8 cellular contexts compared by ENCODE assay signal in genomic region chr19:5948697-5949564, GRCh38. TPM values are rescaled to one million over a fixed set of nuclear protein-coding genes. Genes with fewer than 3 reads are reported as not detected.
DNase-seq lines count a peak whose midpoint lies in the region; ATAC-seq lines count a peak whose summit lies in the region.

No MANE protein-coding gene starts in this region.

- H3K27ac Mint-ChIP-seq in activated T-helper 17 cell treated with anti-CD3 and anti-CD28 coated beads, Interleukin-2, amount 50 U/mL, for 72 hours, result peak overlapping the region; percentile 94

- peaks cover 60% of the 10 kb centered on the region for H3K4me1 Mint-ChIP-seq in activated T-helper 17 cell treated with anti-CD3 and anti-CD28 coated beads, Interleukin-2, amount 50 U/mL, for 72 hours

- no peaks in the 10 kb centered on the region for H3K9me3 Mint-ChIP-seq in activated T-helper 17 cell treated with anti-CD3 and anti-CD28 coated beads, Interleukin-2, amount 50 U/mL, for 72 hours

- DNase-seq in NCI-H1092 treated with DMSO at 0.1 percent for 48 hours (lab: John Stamatoyannopoulos, UW) (peak; percentile 29), NCI-H1092 (lab: John Stamatoyannopoulos, UW) (no peak), left ventricle myocardium superior (no peak), KG1 (lab: John Stamatoyannopoulos, UW) (no peak), 8988T (no peak)
- no peak for DNase-seq in stimulated activated naive CD8-positive, alpha-beta T cell treated with anti-CD3 and anti-CD28 coated beads, Interleukin-15, Interleukin-2, amounts not matched to agents 100 U/mL and 50 U/mL, for 24 hours

- H3K27me3 Mint-ChIP-seq in activated T-helper 17 cell treated with anti-CD3 and anti-CD28 coated beads, Interleukin-2, amount 50 U/mL, for 72 hours, result no peaks in the 10 kb centered on the region

- intact Hi-C loops in left ventricle myocardium superior (cut with micrococcal nuclease), result no loop called here

- peak overlapping the region; percentile 79 for H3K4me3 Mint-ChIP-seq in activated T-helper 17 cell treated with anti-CD3 and anti-CD28 coated beads, Interleukin-2, amount 50 U/mL, for 72 hours

- ATAC-seq in activated T-helper 17 cell treated with anti-CD3 and anti-CD28 coated beads, Interleukin-2, amount 50 U/mL, for 72 hours (replicated peaks), result peak; percentile 56
- peak; percentile 21 for ATAC-seq in left ventricle myocardium superior
- peak; percentile 38 for ATAC-seq in stimulated activated naive CD8-positive, alpha-beta T cell treated with anti-CD3 and anti-CD28 coated beads, Interleukin-15, Interleukin-2, amounts not matched to agents 100 U/mL and 50 U/mL, for 24 hours
- no peak for ATAC-seq in GM19395 (IDR thresholded peaks at IDR 0.05; ENCODE audit: unreplicated experiment)

- H3K36me3 Mint-ChIP-seq in activated T-helper 17 cell treated with anti-CD3 and anti-CD28 coated beads, Interleukin-2, amount 50 U/mL, for 72 hours (ENCODE audit: low read depth), result peaks cover 63% of the 10 kb centered on the region

RNA-seq across cellular contexts. Expression of gene RANBP3, which starts 29.0 kb away (rescaled TPM):
- total RNA-seq in activated T-helper 17 cell treated with anti-CD3 and anti-CD28 coated beads, Interleukin-2, amount 50 U/mL, for 72 hours, result 100 to 1,000 TPM in 1 of 2 donors, 10 to 100 TPM in 1; 81.4 to 112 TPM
- total RNA-seq in left ventricle myocardium superior, result 76.6 TPM

RNA-seq across cellular contexts. Expression of gene CAPS, which starts 34.9 kb away (rescaled TPM):
- total RNA-seq in activated T-helper 17 cell treated with anti-CD3 and anti-CD28 coated beads, Interleukin-2, amount 50 U/mL, for 72 hours, result 1 to 10 TPM; 3.8 to 5.1 TPM
- total RNA-seq in left ventricle myocardium superior, result 4.1 TPM

RNA-seq across cellular contexts. Expression of gene VMAC, which starts 44.3 kb away (rescaled TPM):
- 1 to 10 TPM; 3.7 to 4.4 TPM for total RNA-seq in activated T-helper 17 cell treated with anti-CD3 and anti-CD28 coated beads, Interleukin-2, amount 50 U/mL, for 72 hours
- total RNA-seq in left ventricle myocardium superior, result 2.2 TPM

RNA-seq across cellular contexts. Expression of gene NDUFA11, which starts 45.3 kb away (rescaled TPM):
- total RNA-seq in activated T-helper 17 cell treated with anti-CD3 and anti-CD28 coated beads, Interleukin-2, amount 50 U/mL, for 72 hours, result 100 to 1,000 TPM; 162 to 249 TPM
- total RNA-seq in left ventricle myocardium superior, result 558 TPM
